In genomic region chr1:176241385-176242015, GRCh38 we compare ENCODE assay signal across 1 cellular context.
TF ChIP-seq lines count a peak whose summit lies in the region.

No MANE protein-coding gene starts in this region.

TF ChIP-seq in HCT116, 20 proteins besides CTCF, POLR2A, EP300 and RAD21 (continued from another document):
- no peak for TF ChIP-seq ZBTB33 (IDR thresholded peaks at IDR 0.05; ENCODE audit: extremely low read depth, insufficient replicate concordance, low read length)
